In genomic region chr1:160911925-160912324, GRCh38 we compare ENCODE assay signal across 28 cellular contexts. TPM values are rescaled to one million over a fixed set of nuclear protein-coding genes. Genes with fewer than 3 reads are reported as not detected.
DNase-seq lines count a peak whose midpoint lies in the region; ATAC-seq, FAIRE-seq and TF ChIP-seq lines count a peak whose summit lies in the region.
"Had no signal": no experiment of that assay in that cellular context is flagged by ENCODE, and none has a peak within 500 bp of the region (broad histone marks: within the 10 kb centered on the region; RNA-seq: fewer than 3 reads in every experiment).

No MANE protein-coding gene starts in this region.

- H3K36me3 Mint-ChIP-seq in GM23338 (ENCODE audit: low read depth) = no peaks in the 10 kb centered on the region
- H3K36me3 Mint-ChIP-seq in mesothelial cell of epicardium = no peaks in the 10 kb centered on the region
- H3K36me3 Mint-ChIP-seq in activated CD4-positive, alpha-beta T cell treated with anti-CD3 and anti-CD28 coated beads for 36 hours (ENCODE audit: low read depth) = no peaks in the 10 kb centered on the region
- H3K36me3 Mint-ChIP-seq: CD4-positive, alpha-beta memory T cell; IgD-negative memory B cell had no signal

- H3K23ac ChIP-seq in H1 (ENCODE audit: insufficient read length) = no peak overlapping the region

- TF ChIP-seq CTCF in GM23338 (conservative IDR thresholded peaks at IDR 0.05; ENCODE audit: low read depth in 2 of 2) (no peak), H1 (IDR thresholded peaks at IDR 0.05; ENCODE audit: control extremely low read depth in 1 of 3, insufficient read depth in 1 of 3, low read depth in 1 of 3, low read length in 3 of 3) (no peak), mesothelial cell of epicardium (IDR thresholded peaks at IDR 0.05; ENCODE audit: unreplicated experiment) (no peak), thoracic aorta (IDR thresholded peaks at IDR 0.05) (no peak)

- no peaks in the 10 kb centered on the region for H3K27me3 ChIP-seq in GM23338 (ENCODE audit: insufficient read depth)
- H3K27me3 ChIP-seq in H1 (replicated peaks in 1 of 4; ENCODE audit: control insufficient read depth in 3 of 4, extremely low read depth in 1 of 4, insufficient read depth in 3 of 4, low read length in 3 of 4) = no peaks in the 10 kb centered on the region
- no peaks in the 10 kb centered on the region for H3K27me3 ChIP-seq in thoracic aorta (replicated peaks; ENCODE audit: insufficient read depth)
- H3K27me3 ChIP-seq: BLaER1 had no signal

- no peak overlapping the region for H3K14ac ChIP-seq in H1 (ENCODE audit: insufficient read length)

- ATAC-seq in GM23338 (no peak), thoracic aorta (ENCODE audit: insufficient number of reproducible peaks, low FRiP score, low read depth) (no peak), HG03565 (IDR thresholded peaks at IDR 0.05; ENCODE audit: unreplicated experiment) (no peak)
- ATAC-seq in activated CD4-positive, alpha-beta T cell treated with anti-CD3 and anti-CD28 coated beads for 36 hours = no peak
- ATAC-seq: A549, GM12878, PC-3 had no signal

- no peak overlapping the region for H2BK5ac ChIP-seq in H1 (ENCODE audit: low read depth, low read length)

- intact Hi-C loops in activated CD4-positive, alpha-beta T cell treated with anti-CD3 and anti-CD28 coated beads for 36 hours (cut with DNase I, micrococcal nuclease) = no loop called here

- CTCF ChIA-PET in H1 (lab: Charles Lee; ENCODE audit: partially characterized antibody) = interaction anchor here (0.7 to 5.9 kb wide), 5 partner anchors 41 to 144 kb away, joined by 3 to 43 read pairs (median 3); partner anchors contain the start of gene ITLN2
- CTCF ChIA-PET in activated CD4-positive, alpha-beta T cell treated with anti-CD3 and anti-CD28 coated beads for 36 hours (lab: Charles Lee) = interaction anchor here (0.7 to 1.5 kb wide), 6 partner anchors 26 to 231 kb away, joined by 3 to 4 read pairs (median 4); no protein-coding TSS in a partner anchor

- no peak overlapping the region for H4K8ac ChIP-seq in H1 (ENCODE audit: extremely low read depth, insufficient read depth, low read length)

- 0 out of 2 replicates have a peak, but pooled peaks cover 3% of the 10 kb centered on the region for H3F3A ChIP-seq in GM23338 (replicated peaks; ENCODE audit: low read depth)

- H3K27ac ChIP-seq in GM23338 (ENCODE audit: low read depth) (no peak overlapping the region), H1 (ENCODE audit: low read depth, low read length) (no peak overlapping the region), thoracic aorta (peak overlapping the region; percentile 4)
- H3K27ac ChIP-seq: A549, BLaER1 had no signal

- POLR2A ChIA-PET in H1 (lab: Charles Lee; ENCODE audit: partially characterized antibody) = interaction anchor here (0.7 to 1.0 kb wide), 3 partner anchors 81 to 220 kb away, joined by 3 to 4 read pairs (median 3); no protein-coding TSS in a partner anchor
- POLR2A ChIA-PET in activated CD4-positive, alpha-beta T cell treated with anti-CD3 and anti-CD28 coated beads for 36 hours (lab: Charles Lee) = no interaction called here

- H3K36me3 ChIP-seq in GM23338 (ENCODE audit: insufficient read depth) = no peaks in the 10 kb centered on the region
- no peaks in the 10 kb centered on the region for H3K36me3 ChIP-seq in H1 (ENCODE audit: control insufficient read depth in 2 of 4, insufficient read depth in 4 of 4, low read length in 3 of 4)
- no peaks in the 10 kb centered on the region for H3K36me3 ChIP-seq in thoracic aorta
- H3K36me3 ChIP-seq: BLaER1, MG63 had no signal

- no peaks in the 10 kb centered on the region for H3K9me3 ChIP-seq in H1 (ENCODE audit: insufficient read depth in 2 of 2, low read depth in 1 of 2, low read length in 1 of 2)
- no peaks in the 10 kb centered on the region for H3K9me3 ChIP-seq in thoracic aorta
- H3K9me3 ChIP-seq: A549, MG63, SK-N-SH had no signal

- H3K9me2 ChIP-seq in GM23338 (ENCODE audit: insufficient read depth) = 0 out of 2 replicates have a peak, but pooled peaks cover 9% of the 10 kb centered on the region
- H3K9me2 ChIP-seq: SK-N-SH had no signal

- no peak for TF ChIP-seq RAD21 in H1 (IDR thresholded peaks at IDR 0.05 in 1 of 2, conservative IDR thresholded peaks at IDR 0.05 in 1 of 2; ENCODE audit: low read depth in 2 of 2, low read length in 2 of 2)

- no peak overlapping the region for H2AK5ac ChIP-seq in H1 (ENCODE audit: low read depth, low read length)

- H3K4me1 Mint-ChIP-seq in GM23338 (peaks cover 11% of the 10 kb centered on the region), mesothelial cell of epicardium (peaks cover 23% of the 10 kb centered on the region)
- no peaks in the 10 kb centered on the region for H3K4me1 Mint-ChIP-seq in activated CD4-positive, alpha-beta T cell treated with anti-CD3 and anti-CD28 coated beads for 36 hours
- H3K4me1 Mint-ChIP-seq: CD4-positive, alpha-beta memory T cell; IgD-negative memory B cell had no signal

- H2BK120ac ChIP-seq in H1 (replicated peaks; ENCODE audit: low read depth, low read length) = no peak overlapping the region

- H3K27me3 Mint-ChIP-seq in GM23338 (ENCODE audit: insufficient read depth, low read depth, poor library complexity) (peaks cover 2% of the 10 kb centered on the region), mesothelial cell of epicardium (ENCODE audit: low read depth) (no peaks in the 10 kb centered on the region)
- H3K27me3 Mint-ChIP-seq in activated CD4-positive, alpha-beta T cell treated with anti-CD3 and anti-CD28 coated beads for 36 hours = peaks cover 3% of the 10 kb centered on the region

- H3K4me3 ChIP-seq in GM23338 (no peak overlapping the region), H1 (ENCODE audit: extremely low read depth in 1 of 4, insufficient read depth in 2 of 4, low read depth in 3 of 4, low read length in 4 of 4) (no peak overlapping the region), thoracic aorta (no peak overlapping the region)
- H3K4me3 ChIP-seq: A549, BLaER1, GM12878, MG63 had no signal

- H2BK15ac ChIP-seq in H1 (ENCODE audit: low read length) = no peak overlapping the region

- H3K4ac ChIP-seq in H1 (replicated peaks; ENCODE audit: insufficient read length, low read depth, low read length) = no peak overlapping the region

- no peak overlapping the region for H3K27ac Mint-ChIP-seq in GM23338
- H3K27ac Mint-ChIP-seq in mesothelial cell of epicardium = peak overlapping the region; percentile 91
- H3K27ac Mint-ChIP-seq in activated CD4-positive, alpha-beta T cell treated with anti-CD3 and anti-CD28 coated beads for 36 hours = no peak overlapping the region
- H3K27ac Mint-ChIP-seq: CD4-positive, alpha-beta memory T cell; HFFc6; IgD-negative memory B cell had no signal

- peaks cover 18% of the 10 kb centered on the region for H3K4me1 ChIP-seq in GM23338 (ENCODE audit: insufficient read depth)
- H3K4me1 ChIP-seq in H1 (replicated peaks in 1 of 4; ENCODE audit: control insufficient read depth in 3 of 4, insufficient read depth in 4 of 4, low read length in 3 of 4) = peaks cover 0 to 7% (median 0%) of the 10 kb centered on the region in 4 experiments; a peak in 2 of 7 replicates
- peaks cover 4 to 48% of the 10 kb centered on the region in 2 donors for H3K4me1 ChIP-seq in thoracic aorta (ENCODE audit: control insufficient read depth in 1 of 2, low read depth in 2 of 2)
- H3K4me1 ChIP-seq: A549 had no signal

- H3K56ac ChIP-seq in H1 (replicated peaks; ENCODE audit: insufficient read length, low read depth, low read length) = no peak overlapping the region

- no peak for TF ChIP-seq POLR2A in H1 (IDR thresholded peaks at IDR 0.05; ENCODE audit: control extremely low read depth in 1 of 2, low read depth in 2 of 2, low read length in 2 of 2)

- H4K5ac ChIP-seq in H1 (ENCODE audit: insufficient read length, low read depth, low read length) = no peak overlapping the region

- WGBS in H1 (ENCODE audit: extremely low coverage in 1 of 2, insufficient coverage in 1 of 2, insufficient read length in 1 of 2, insufficient replicate concordance in 2 of 2, low coverage in 1 of 2, low lambda C conversion rate in 2 of 2, missing lambda C conversion rate in 1 of 2), 2 experiments = 88 to 100% methylated on average over 1 to 2 of the region's 2 CpGs

- H2AFZ ChIP-seq in GM23338 (peak overlapping the region; percentile 69; the same call in 1 of the 2 replicates), H1 (ENCODE audit: low read length) (peak overlapping the region; percentile 54)

- H2BK12ac ChIP-seq in H1 (ENCODE audit: low read depth, low read length) = no peak overlapping the region

- H3K18ac ChIP-seq in H1 (ENCODE audit: extremely low read depth, low read length) = no peak overlapping the region

- H3K79me2 ChIP-seq in GM23338 (replicated peaks; ENCODE audit: insufficient read depth) (no peaks in the 10 kb centered on the region), H1 (ENCODE audit: control insufficient read depth in 1 of 2, insufficient read depth in 2 of 2, low read length in 2 of 2) (no peaks in the 10 kb centered on the region)

- no peak for TF ChIP-seq EP300 in H1 (IDR thresholded peaks at IDR 0.05; ENCODE audit: borderline replicate concordance in 1 of 2, low read depth in 2 of 2, low read length in 2 of 2)

- no peak for DNase-seq in GM23338 (ENCODE audit: low spot score)
- no peak for DNase-seq in H1 (ENCODE audit: low read depth in 1 of 2, low spot score in 2 of 2)
- DNase-seq in mesothelial cell of epicardium (ENCODE audit: low spot score in 2 of 2, unreplicated experiment in 2 of 2) = no peak
- DNase-seq in thoracic aorta (ENCODE audit: low spot score) = no peak
- DNase-seq in activated CD4-positive, alpha-beta T cell treated with anti-CD3 and anti-CD28 coated beads for 36 hours = no peak
- no peak for DNase-seq in superior temporal gyrus (ENCODE audit: extremely low spot score)
- DNase-seq: CD4-positive, alpha-beta memory T cell; DMS53; EL; H7; HFFc6; Karpas-422; MG63; NCI-H1092 treated with DMSO at 0.1 percent for 48 hours; NCI-H2081; NCI-H2171 treated with DMSO at 0.1 percent for 48 hours; NCI-H446; NCI-H69; PC-3; RPMI8226; SHP77 treated with DMSO at 0.1 percent for 48 hours; SK-N-SH had no signal

- no peak overlapping the region for H3K4me2 ChIP-seq in GM23338
- H3K4me2 ChIP-seq in H1 (ENCODE audit: insufficient read depth in 1 of 2, low read depth in 2 of 2, low read length in 2 of 2) = no peak overlapping the region
- H3K4me2 ChIP-seq: A549, BLaER1, SK-N-SH had no signal

- no peaks in the 10 kb centered on the region for H3K79me1 ChIP-seq in H1 (ENCODE audit: low read depth, low read length)

- H2BK20ac ChIP-seq in H1 (ENCODE audit: low read length) = no peak overlapping the region

- FAIRE-seq in H1 (lab: Jason Lieb, UNC) = no peak
- FAIRE-seq: A549, GM12878, HTR-8/SVneo had no signal

- no peak overlapping the region for H3K9ac ChIP-seq in H1 (replicated peaks in 1 of 4; ENCODE audit: extremely low read depth in 1 of 4, low read depth in 3 of 4, low read length in 3 of 4)
- H3K9ac ChIP-seq: BLaER1, SK-N-SH had no signal

- H3K23me2 ChIP-seq in H1 (ENCODE audit: low read depth, low read length) = no peaks in the 10 kb centered on the region

- H3K4me3 Mint-ChIP-seq in GM23338 = no peak overlapping the region
- no peak overlapping the region for H3K4me3 Mint-ChIP-seq in mesothelial cell of epicardium
- H3K4me3 Mint-ChIP-seq in activated CD4-positive, alpha-beta T cell treated with anti-CD3 and anti-CD28 coated beads for 36 hours = no peak overlapping the region
- H3K4me3 Mint-ChIP-seq: CD4-positive, alpha-beta memory T cell; HFFc6; IgD-negative memory B cell had no signal

- H3K9me3 Mint-ChIP-seq in GM23338 = no peaks in the 10 kb centered on the region
- H3K9me3 Mint-ChIP-seq in mesothelial cell of epicardium = no peaks in the 10 kb centered on the region
- no peaks in the 10 kb centered on the region for H3K9me3 Mint-ChIP-seq in activated CD4-positive, alpha-beta T cell treated with anti-CD3 and anti-CD28 coated beads for 36 hours (ENCODE audit: low read depth)
- H3K9me3 Mint-ChIP-seq: CD4-positive, alpha-beta memory T cell; HFFc6; IgD-negative memory B cell had no signal

- H4K20me1 ChIP-seq in GM23338 (replicated peaks; ENCODE audit: insufficient read depth) = no peaks in the 10 kb centered on the region
- H4K20me1 ChIP-seq in H1 (replicated peaks in 1 of 2; ENCODE audit: control insufficient read depth in 1 of 2, insufficient read depth in 2 of 2, low read length in 2 of 2) = no peaks in the 10 kb centered on the region
- H4K20me1 ChIP-seq: BLaER1 had no signal

- no peak overlapping the region for H4K91ac ChIP-seq in H1 (replicated peaks; ENCODE audit: insufficient read length, low read length)

RNA-seq across cellular contexts. Expression of gene ITLN1, which starts 26.9 kb away (rescaled TPM):
- total RNA-seq in GM23338 (2014; rRNA removed; shearing (Covaris generic)) = not detected in 2 replicates
- polyA plus RNA-seq in GM23338 (2016; fragmentation: Nextera tagmentation; extraction: Ambion mirVana) (not detected in 2 replicates), H1 (2011; rRNA removed) (not detected in 2 replicates)
- not detected in 2 replicates for total RNA-seq in H1 (2021; fragmentation: NEBNext Ultra II Directional; extraction: Animal tissue kit (Norgen Biotek cat#: 25700))
- not detected for polyA plus RNA-seq in H1 (2011; cell fraction: cytosol; rRNA removed)
- not detected for polyA plus RNA-seq in H1 (2011; cell fraction: nucleus; rRNA removed)
- not detected in 4 replicates for polyA plus RNA-seq in H1 (2012, experiment 1 of 2)
- not detected for polyA plus RNA-seq in H1 (2012, experiment 2 of 2)
- polyA plus RNA-seq in H1 (2013, experiment 1 of 2) = not detected
- not detected for polyA plus RNA-seq in H1 (2013, experiment 2 of 2)
- not detected in 2 replicates for polyA minus RNA-seq in H1 (2011; rRNA and poly(A)+ RNA removed)
- polyA minus RNA-seq in H1 (2011; cell fraction: cytosol; rRNA and poly(A)+ RNA removed) = not detected
- not detected for polyA minus RNA-seq in H1 (2011; cell fraction: nucleus; rRNA and poly(A)+ RNA removed)
- total RNA-seq in mesothelial cell of epicardium (0.63 to 0.73 TPM in 2 of 3 replicates, not detected in the other), thoracic aorta (10 to 100 TPM in 1 of 2 donors, under 1 TPM in 1; 0.56 to 51.7 TPM)
- not detected for total RNA-seq in activated CD4-positive, alpha-beta T cell treated with anti-CD3 and anti-CD28 coated beads for 36 hours
- total RNA-seq: CD4-positive, alpha-beta memory T cell; GM12878; H7; HFFc6; PC-3 had no signal
- polyA plus RNA-seq: A549; CD4-positive, alpha-beta memory T cell; GM12878; IgD-negative memory B cell; SK-N-SH had no signal

RNA-seq across cellular contexts. Expression of gene ITLN2, which starts 42.7 kb away (rescaled TPM):
- 7.0 and 12.8 TPM in 2 replicates for total RNA-seq in GM23338 (2014; rRNA removed; shearing (Covaris generic))
- polyA plus RNA-seq in GM23338 (2016; fragmentation: Nextera tagmentation; extraction: Ambion mirVana) (7.2 and 8.0 TPM in 2 replicates), H1 (2011; rRNA removed) (6.3 and 6.8 TPM in 2 replicates)
- total RNA-seq in H1 (2021; fragmentation: NEBNext Ultra II Directional; extraction: Animal tissue kit (Norgen Biotek cat#: 25700)) = 4.7 and 5.6 TPM in 2 replicates
- polyA plus RNA-seq in H1 (2011; cell fraction: cytosol; rRNA removed) = 9.1 TPM
- 8.5 TPM for polyA plus RNA-seq in H1 (2011; cell fraction: nucleus; rRNA removed)
- 4.6 to 6.4 TPM (median 5.9 TPM) in 4 replicates for polyA plus RNA-seq in H1 (2012, experiment 1 of 2)
- 3.2 TPM for polyA plus RNA-seq in H1 (2012, experiment 2 of 2)
- polyA plus RNA-seq in H1 (2013, experiment 1 of 2) = 4.9 TPM
- 5.5 TPM for polyA plus RNA-seq in H1 (2013, experiment 2 of 2)
- 7.3 and 9.4 TPM in 2 replicates for polyA minus RNA-seq in H1 (2011; rRNA and poly(A)+ RNA removed)
- polyA minus RNA-seq in H1 (2011; cell fraction: cytosol; rRNA and poly(A)+ RNA removed) = 2.7 TPM
- polyA minus RNA-seq in H1 (2011; cell fraction: nucleus; rRNA and poly(A)+ RNA removed) = 5.1 TPM
- total RNA-seq in mesothelial cell of epicardium (0.41 to 0.80 TPM (median 0.72 TPM) in 3 replicates), thoracic aorta (1 to 10 TPM in 1 of 2 donors, not detected in 1; 3.0 TPM)
- not detected for total RNA-seq in activated CD4-positive, alpha-beta T cell treated with anti-CD3 and anti-CD28 coated beads for 36 hours
- total RNA-seq: CD4-positive, alpha-beta memory T cell; GM12878; HFFc6; PC-3 had no signal
- polyA plus RNA-seq: CD4-positive, alpha-beta memory T cell; GM12878; IgD-negative memory B cell; SK-N-SH had no signal

RNA-seq across cellular contexts. Expression of gene CD244, which starts 49.2 kb away (rescaled TPM):
- not detected in 2 replicates for total RNA-seq in GM23338 (2014; rRNA removed; shearing (Covaris generic))
- polyA plus RNA-seq in GM23338 (2016; fragmentation: Nextera tagmentation; extraction: Ambion mirVana) = not detected in 2 replicates
- not detected in 2 replicates for total RNA-seq in H1 (2021; fragmentation: NEBNext Ultra II Directional; extraction: Animal tissue kit (Norgen Biotek cat#: 25700))
- not detected in 2 replicates for polyA plus RNA-seq in H1 (2011; rRNA removed)
- not detected for polyA plus RNA-seq in H1 (2011; cell fraction: cytosol; rRNA removed)
- not detected for polyA plus RNA-seq in H1 (2011; cell fraction: nucleus; rRNA removed)
- polyA plus RNA-seq in H1 (2012, experiment 1 of 2) = not detected in 4 replicates
- not detected for polyA plus RNA-seq in H1 (2012, experiment 2 of 2)
- not detected for polyA plus RNA-seq in H1 (2013, experiment 1 of 2)
- polyA plus RNA-seq in H1 (2013, experiment 2 of 2) = not detected
- polyA minus RNA-seq in H1 (2011; rRNA and poly(A)+ RNA removed) = not detected in 2 replicates
- polyA minus RNA-seq in H1 (2011; cell fraction: cytosol; rRNA and poly(A)+ RNA removed) = not detected
- polyA minus RNA-seq in H1 (2011; cell fraction: nucleus; rRNA and poly(A)+ RNA removed) = not detected
- not detected in 3 replicates for total RNA-seq in mesothelial cell of epicardium
- total RNA-seq in thoracic aorta = 1 to 10 TPM in 1 of 2 donors, under 1 TPM in 1; 0.78 to 2.2 TPM
- total RNA-seq in activated CD4-positive, alpha-beta T cell treated with anti-CD3 and anti-CD28 coated beads for 36 hours = under 1 TPM; 0.14 to 0.25 TPM
- total RNA-seq: CD4-positive, alpha-beta memory T cell; H7; HFFc6; PC-3 had no signal
- polyA plus RNA-seq: SK-N-SH had no signal

Comparison
In these comparisons a context has a peak if more than half of its experiments do, and no peak if none do; other contexts are left out.
1. H3K27ac ChIP-seq: peak in thoracic aorta (2 of 2); none in GM23338 (single experiment) and H1 (single experiment).